ENCODE assay signal across 1 cellular context in the genomic region with DNA sequence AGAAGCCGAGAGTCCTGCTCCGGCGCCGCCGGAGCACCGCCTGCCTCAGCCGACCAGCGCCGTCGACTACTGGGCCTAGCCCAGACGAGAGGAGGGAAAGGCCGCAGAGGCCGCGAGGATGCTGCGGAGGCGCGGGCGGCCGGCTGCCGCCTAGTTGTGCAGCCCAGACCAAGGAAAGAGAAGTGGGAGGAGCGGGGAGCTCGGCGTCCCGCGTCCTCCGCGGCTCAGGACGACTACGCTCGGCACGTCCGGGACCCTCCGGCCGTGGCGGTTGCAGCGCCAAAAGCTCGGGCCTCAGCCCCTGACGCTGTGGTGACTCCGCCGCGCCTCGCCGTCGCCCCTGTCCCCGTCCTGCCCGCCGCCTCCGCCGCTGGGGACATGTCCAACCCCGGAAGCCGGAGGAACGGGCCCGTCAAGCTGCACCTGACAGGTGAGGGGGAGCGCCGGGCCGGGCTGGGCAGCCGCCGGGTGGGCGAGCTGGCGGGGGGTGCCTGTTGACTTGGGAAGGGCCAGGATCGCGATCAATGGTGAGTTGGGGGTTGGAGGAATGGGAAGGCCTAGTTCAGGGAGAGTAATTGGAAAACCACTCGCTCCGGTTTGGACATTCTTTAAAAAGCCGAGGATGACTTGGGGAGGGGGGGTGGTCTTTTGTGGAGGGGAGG.
A peak's percentile ranks its signal among the peaks of the same experiment; 100 is the strongest.
TF ChIP-seq lines count a peak whose summit lies in the region.

No MANE protein-coding gene starts in this region.

TF ChIP-seq in HEK293, 187 proteins besides CTCF, POLR2A, EP300 and RAD21 (continued from another document and continues in another):
- TF ChIP-seq, protein P1, sequence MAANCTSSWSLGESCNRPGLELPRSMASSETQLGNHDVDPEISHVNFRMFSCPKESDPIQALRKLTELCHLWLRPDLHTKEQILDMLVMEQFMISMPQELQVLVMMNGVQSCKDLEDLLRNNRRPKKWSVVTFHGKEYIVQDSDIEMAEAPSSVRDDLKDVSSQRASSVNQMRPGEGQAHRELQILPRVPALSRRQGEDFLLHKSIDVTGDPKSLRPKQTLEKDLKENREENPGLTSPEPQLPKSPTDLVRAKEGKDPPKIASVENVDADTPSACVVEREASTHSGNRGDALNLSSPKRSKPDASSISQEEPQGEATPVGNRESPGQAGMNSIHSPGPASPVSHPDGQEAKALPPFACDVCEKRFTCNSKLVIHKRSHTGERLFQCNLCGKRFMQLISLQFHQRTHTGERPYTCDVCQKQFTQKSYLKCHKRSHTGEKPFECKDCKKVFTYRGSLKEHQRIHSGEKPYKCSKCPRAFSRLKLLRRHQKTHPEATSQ (tag by site-specific recombination; IDR thresholded peaks at IDR 0.05) = peak; percentile 87; the same call in 1 of the 2 replicates
- TF ChIP-seq ZNF324 (tag by site-specific recombination; IDR thresholded peaks at IDR 0.05) (0 out of 2 replicates have a peak, but pooled peaks have one; percentile 22), ZNF621 (tag by site-specific recombination; IDR thresholded peaks at IDR 0.05) (no peak), KLF16 (tag by site-specific recombination; IDR thresholded peaks at IDR 0.05) (peak; percentile 67), ZNF311 (tag by site-specific recombination; IDR thresholded peaks at IDR 0.05; ENCODE audit: borderline replicate concordance) (no peak), ZNF529 (tag by site-specific recombination; IDR thresholded peaks at IDR 0.05; ENCODE audit: insufficient replicate concordance) (no peak), ZNF623 (tag by site-specific recombination; IDR thresholded peaks at IDR 0.05) (no peak), ZNF202 (tag by site-specific recombination; IDR thresholded peaks at IDR 0.05; ENCODE audit: borderline replicate concordance) (no peak), ZNF585B (tag by site-specific recombination; IDR thresholded peaks at IDR 0.05) (no peak), ZNF664 (tag by site-specific recombination; IDR thresholded peaks at IDR 0.05) (no peak), ZSCAN23 (tag by site-specific recombination; IDR thresholded peaks at IDR 0.05) (no peak), ZNF776 (tag by site-specific recombination; IDR thresholded peaks at IDR 0.05; ENCODE audit: borderline replicate concordance) (no peak), GLI2 (tag by site-specific recombination; IDR thresholded peaks at IDR 0.05; ENCODE audit: borderline replicate concordance, low read depth) (no peak), ZNF837 (tag by site-specific recombination; IDR thresholded peaks at IDR 0.05) (no peak), ZNF341 (tag by site-specific recombination; IDR thresholded peaks at IDR 0.05; ENCODE audit: low read depth) (peak; percentile 79), ZNF555 (tag by site-specific recombination; conservative IDR thresholded peaks at IDR 0.05) (no peak), GLI4 (tag by site-specific recombination; IDR thresholded peaks at IDR 0.05) (peak; percentile 31; the same call in 1 of the 2 replicates), SALL2 (tag by site-specific recombination; IDR thresholded peaks at IDR 0.05; ENCODE audit: borderline replicate concordance) (no peak), ZNF76 (tag by site-specific recombination; IDR thresholded peaks at IDR 0.05; ENCODE audit: borderline replicate concordance, low read depth) (peak; percentile 20; the same call in 1 of the 2 replicates), ZNF394 (tag by site-specific recombination; IDR thresholded peaks at IDR 0.05; ENCODE audit: borderline replicate concordance) (peak; percentile 57; the same call in 1 of the 2 replicates), ZNF155 (tag by site-specific recombination; IDR thresholded peaks at IDR 0.05) (no peak), GLIS1 (tag by site-specific recombination; IDR thresholded peaks at IDR 0.05) (peak; percentile 53), ZBTB17 (tag by site-specific recombination; IDR thresholded peaks at IDR 0.05) (peak; percentile 80), ZNF654 (tag by site-specific recombination; IDR thresholded peaks at IDR 0.05; ENCODE audit: low read depth) (no peak), ZNF37A (tag by site-specific recombination; IDR thresholded peaks at IDR 0.05) (no peak), ZNF548 (tag by site-specific recombination; IDR thresholded peaks at IDR 0.05) (no peak), ZNF423 (tag by site-specific recombination; IDR thresholded peaks at IDR 0.05) (no peak), ZNF211 (tag by site-specific recombination; IDR thresholded peaks at IDR 0.05; ENCODE audit: low read depth) (no peak), ZXDB (tag by site-specific recombination; IDR thresholded peaks at IDR 0.05) (no peak; the same call in none of the 2 replicates), OVOL3 (tag by site-specific recombination; IDR thresholded peaks at IDR 0.05) (peak; percentile 61; the same call in 1 of the 2 replicates), ZFP37 (tag by site-specific recombination; IDR thresholded peaks at IDR 0.05) (peak; percentile 86), ZNF560 (tag by site-specific recombination; IDR thresholded peaks at IDR 0.05; ENCODE audit: borderline replicate concordance) (no peak), EGR2 (tag by site-specific recombination; IDR thresholded peaks at IDR 0.05; ENCODE audit: low read depth) (peak; percentile 56; the same call in 1 of the 2 replicates), ZNF146 (tag by site-specific recombination; IDR thresholded peaks at IDR 0.05) (no peak)
- TF ChIP-seq, protein P2, sequence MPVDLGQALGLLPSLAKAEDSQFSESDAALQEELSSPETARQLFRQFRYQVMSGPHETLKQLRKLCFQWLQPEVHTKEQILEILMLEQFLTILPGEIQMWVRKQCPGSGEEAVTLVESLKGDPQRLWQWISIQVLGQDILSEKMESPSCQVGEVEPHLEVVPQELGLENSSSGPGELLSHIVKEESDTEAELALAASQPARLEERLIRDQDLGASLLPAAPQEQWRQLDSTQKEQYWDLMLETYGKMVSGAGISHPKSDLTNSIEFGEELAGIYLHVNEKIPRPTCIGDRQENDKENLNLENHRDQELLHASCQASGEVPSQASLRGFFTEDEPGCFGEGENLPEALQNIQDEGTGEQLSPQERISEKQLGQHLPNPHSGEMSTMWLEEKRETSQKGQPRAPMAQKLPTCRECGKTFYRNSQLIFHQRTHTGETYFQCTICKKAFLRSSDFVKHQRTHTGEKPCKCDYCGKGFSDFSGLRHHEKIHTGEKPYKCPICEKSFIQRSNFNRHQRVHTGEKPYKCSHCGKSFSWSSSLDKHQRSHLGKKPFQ (tag by site-specific recombination; IDR thresholded peaks at IDR 0.05) = no peak
- TF ChIP-seq, protein P3, sequence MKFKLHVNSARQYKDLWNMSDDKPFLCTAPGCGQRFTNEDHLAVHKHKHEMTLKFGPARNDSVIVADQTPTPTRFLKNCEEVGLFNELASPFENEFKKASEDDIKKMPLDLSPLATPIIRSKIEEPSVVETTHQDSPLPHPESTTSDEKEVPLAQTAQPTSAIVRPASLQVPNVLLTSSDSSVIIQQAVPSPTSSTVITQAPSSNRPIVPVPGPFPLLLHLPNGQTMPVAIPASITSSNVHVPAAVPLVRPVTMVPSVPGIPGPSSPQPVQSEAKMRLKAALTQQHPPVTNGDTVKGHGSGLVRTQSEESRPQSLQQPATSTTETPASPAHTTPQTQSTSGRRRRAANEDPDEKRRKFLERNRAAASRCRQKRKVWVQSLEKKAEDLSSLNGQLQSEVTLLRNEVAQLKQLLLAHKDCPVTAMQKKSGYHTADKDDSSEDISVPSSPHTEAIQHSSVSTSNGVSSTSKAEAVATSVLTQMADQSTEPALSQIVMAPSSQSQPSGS (tag by site-specific recombination; IDR thresholded peaks at IDR 0.05; ENCODE audit: low read depth) = no peak
- TF ChIP-seq, protein P4, sequence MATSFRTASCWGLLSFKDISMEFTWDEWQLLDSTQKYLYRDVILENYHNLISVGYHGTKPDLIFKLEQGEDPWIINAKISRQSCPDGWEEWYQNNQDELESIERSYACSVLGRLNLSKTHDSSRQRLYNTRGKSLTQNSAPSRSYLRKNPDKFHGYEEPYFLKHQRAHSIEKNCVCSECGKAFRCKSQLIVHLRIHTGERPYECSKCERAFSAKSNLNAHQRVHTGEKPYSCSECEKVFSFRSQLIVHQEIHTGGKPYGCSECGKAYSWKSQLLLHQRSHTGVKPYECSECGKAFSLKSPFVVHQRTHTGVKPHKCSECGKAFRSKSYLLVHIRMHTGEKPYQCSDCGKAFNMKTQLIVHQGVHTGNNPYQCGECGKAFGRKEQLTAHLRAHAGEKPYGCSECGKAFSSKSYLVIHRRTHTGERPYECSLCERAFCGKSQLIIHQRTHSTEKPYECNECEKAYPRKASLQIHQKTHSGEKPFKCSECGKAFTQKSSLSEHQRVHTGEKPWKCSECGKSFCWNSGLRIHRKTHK (tag by site-specific recombination; IDR thresholded peaks at IDR 0.05) = no peak
- TF ChIP-seq, protein P5, sequence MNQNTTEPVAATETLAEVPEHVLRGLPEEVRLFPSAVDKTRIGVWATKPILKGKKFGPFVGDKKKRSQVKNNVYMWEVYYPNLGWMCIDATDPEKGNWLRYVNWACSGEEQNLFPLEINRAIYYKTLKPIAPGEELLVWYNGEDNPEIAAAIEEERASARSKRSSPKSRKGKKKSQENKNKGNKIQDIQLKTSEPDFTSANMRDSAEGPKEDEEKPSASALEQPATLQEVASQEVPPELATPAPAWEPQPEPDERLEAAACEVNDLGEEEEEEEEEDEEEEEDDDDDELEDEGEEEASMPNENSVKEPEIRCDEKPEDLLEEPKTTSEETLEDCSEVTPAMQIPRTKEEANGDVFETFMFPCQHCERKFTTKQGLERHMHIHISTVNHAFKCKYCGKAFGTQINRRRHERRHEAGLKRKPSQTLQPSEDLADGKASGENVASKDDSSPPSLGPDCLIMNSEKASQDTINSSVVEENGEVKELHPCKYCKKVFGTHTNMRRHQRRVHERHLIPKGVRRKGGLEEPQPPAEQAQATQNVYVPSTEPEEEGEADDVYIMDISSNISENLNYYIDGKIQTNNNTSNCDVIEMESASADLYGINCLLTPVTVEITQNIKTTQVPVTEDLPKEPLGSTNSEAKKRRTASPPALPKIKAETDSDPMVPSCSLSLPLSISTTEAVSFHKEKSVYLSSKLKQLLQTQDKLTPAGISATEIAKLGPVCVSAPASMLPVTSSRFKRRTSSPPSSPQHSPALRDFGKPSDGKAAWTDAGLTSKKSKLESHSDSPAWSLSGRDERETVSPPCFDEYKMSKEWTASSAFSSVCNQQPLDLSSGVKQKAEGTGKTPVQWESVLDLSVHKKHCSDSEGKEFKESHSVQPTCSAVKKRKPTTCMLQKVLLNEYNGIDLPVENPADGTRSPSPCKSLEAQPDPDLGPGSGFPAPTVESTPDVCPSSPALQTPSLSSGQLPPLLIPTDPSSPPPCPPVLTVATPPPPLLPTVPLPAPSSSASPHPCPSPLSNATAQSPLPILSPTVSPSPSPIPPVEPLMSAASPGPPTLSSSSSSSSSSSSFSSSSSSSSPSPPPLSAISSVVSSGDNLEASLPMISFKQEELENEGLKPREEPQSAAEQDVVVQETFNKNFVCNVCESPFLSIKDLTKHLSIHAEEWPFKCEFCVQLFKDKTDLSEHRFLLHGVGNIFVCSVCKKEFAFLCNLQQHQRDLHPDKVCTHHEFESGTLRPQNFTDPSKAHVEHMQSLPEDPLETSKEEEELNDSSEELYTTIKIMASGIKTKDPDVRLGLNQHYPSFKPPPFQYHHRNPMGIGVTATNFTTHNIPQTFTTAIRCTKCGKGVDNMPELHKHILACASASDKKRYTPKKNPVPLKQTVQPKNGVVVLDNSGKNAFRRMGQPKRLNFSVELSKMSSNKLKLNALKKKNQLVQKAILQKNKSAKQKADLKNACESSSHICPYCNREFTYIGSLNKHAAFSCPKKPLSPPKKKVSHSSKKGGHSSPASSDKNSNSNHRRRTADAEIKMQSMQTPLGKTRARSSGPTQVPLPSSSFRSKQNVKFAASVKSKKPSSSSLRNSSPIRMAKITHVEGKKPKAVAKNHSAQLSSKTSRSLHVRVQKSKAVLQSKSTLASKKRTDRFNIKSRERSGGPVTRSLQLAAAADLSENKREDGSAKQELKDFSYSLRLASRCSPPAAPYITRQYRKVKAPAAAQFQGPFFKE (tag by site-specific recombination; IDR thresholded peaks at IDR 0.05; ENCODE audit: borderline replicate concordance) = peak; percentile 22; the same call in 1 of the 2 replicates
- TF ChIP-seq, protein P6, sequence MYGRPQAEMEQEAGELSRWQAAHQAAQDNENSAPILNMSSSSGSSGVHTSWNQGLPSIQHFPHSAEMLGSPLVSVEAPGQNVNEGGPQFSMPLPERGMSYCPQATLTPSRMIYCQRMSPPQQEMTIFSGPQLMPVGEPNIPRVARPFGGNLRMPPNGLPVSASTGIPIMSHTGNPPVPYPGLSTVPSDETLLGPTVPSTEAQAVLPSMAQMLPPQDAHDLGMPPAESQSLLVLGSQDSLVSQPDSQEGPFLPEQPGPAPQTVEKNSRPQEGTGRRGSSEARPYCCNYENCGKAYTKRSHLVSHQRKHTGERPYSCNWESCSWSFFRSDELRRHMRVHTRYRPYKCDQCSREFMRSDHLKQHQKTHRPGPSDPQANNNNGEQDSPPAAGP (tag by site-specific recombination; IDR thresholded peaks at IDR 0.05) = no peak
- TF ChIP-seq, protein P7, sequence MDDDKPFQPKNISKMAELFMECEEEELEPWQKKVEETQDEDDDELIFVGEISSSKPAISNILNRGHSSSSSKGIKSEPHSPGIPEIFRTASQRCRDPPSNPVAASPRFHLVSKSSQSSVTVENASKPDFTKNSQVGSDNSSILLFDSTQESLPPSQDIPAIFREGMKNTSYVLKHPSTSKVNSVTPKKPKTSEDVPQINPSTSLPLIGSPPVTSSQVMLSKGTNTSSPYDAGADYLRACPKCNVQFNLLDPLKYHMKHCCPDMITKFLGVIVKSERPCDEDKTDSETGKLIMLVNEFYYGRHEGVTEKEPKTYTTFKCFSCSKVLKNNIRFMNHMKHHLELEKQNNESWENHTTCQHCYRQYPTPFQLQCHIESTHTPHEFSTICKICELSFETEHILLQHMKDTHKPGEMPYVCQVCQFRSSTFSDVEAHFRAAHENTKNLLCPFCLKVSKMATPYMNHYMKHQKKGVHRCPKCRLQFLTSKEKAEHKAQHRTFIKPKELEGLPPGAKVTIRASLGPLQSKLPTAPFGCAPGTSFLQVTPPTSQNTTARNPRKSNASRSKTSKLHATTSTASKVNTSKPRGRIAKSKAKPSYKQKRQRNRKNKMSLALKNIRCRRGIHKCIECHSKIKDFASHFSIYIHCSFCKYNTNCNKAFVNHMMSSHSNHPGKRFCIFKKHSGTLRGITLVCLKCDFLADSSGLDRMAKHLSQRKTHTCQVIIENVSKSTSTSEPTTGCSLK (tag by site-specific recombination; IDR thresholded peaks at IDR 0.05) = no peak
- TF ChIP-seq, protein P8, sequence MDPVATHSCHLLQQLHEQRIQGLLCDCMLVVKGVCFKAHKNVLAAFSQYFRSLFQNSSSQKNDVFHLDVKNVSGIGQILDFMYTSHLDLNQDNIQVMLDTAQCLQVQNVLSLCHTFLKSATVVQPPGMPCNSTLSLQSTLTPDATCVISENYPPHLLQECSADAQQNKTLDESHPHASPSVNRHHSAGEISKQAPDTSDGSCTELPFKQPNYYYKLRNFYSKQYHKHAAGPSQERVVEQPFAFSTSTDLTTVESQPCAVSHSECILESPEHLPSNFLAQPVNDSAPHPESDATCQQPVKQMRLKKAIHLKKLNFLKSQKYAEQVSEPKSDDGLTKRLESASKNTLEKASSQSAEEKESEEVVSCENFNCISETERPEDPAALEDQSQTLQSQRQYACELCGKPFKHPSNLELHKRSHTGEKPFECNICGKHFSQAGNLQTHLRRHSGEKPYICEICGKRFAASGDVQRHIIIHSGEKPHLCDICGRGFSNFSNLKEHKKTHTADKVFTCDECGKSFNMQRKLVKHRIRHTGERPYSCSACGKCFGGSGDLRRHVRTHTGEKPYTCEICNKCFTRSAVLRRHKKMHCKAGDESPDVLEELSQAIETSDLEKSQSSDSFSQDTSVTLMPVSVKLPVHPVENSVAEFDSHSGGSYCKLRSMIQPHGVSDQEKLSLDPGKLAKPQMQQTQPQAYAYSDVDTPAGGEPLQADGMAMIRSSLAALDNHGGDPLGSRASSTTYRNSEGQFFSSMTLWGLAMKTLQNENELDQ (tag by site-specific recombination; IDR thresholded peaks at IDR 0.05; ENCODE audit: low read depth) = no peak
